ENCODE assay signal across 11 cellular contexts in genomic region chr10:6218692-6219493, GRCh38. TPM values are rescaled to one million over a fixed set of nuclear protein-coding genes. Genes with fewer than 3 reads are reported as not detected.
DNase-seq lines count a peak whose midpoint lies in the region; ATAC-seq and TF ChIP-seq lines count a peak whose summit lies in the region.
"Had no signal": no experiment of that assay in that cellular context is flagged by ENCODE, and none has a peak within 500 bp of the region (broad histone marks: within the 10 kb centered on the region; RNA-seq: fewer than 3 reads in every experiment).

No MANE protein-coding gene starts in this region.

- peaks cover 51% of the 10 kb centered on the region for H3K36me3 Mint-ChIP-seq in MCF 10A (ENCODE audit: insufficient read depth, unreplicated experiment)

- peak overlapping the region; percentile 3 for H3K4me3 Mint-ChIP-seq in MCF 10A (ENCODE audit: unreplicated experiment)
- H3K4me3 Mint-ChIP-seq: activated CD4-positive, alpha-beta T cell treated with anti-CD3 and anti-CD28 coated beads for 36 hours had no signal

- H3K27me3 Mint-ChIP-seq in MCF 10A (ENCODE audit: insufficient read depth, unreplicated experiment): no peaks in the 10 kb centered on the region
- H3K27me3 Mint-ChIP-seq: activated CD4-positive, alpha-beta T cell treated with anti-CD3 and anti-CD28 coated beads for 36 hours had no signal

- H3K36me3 ChIP-seq in mesodermal cell (ENCODE audit: control insufficient read depth, insufficient read depth, low read length): peaks cover 100% of the 10 kb centered on the region

- intact Hi-C loops in MCF 10A (cut with micrococcal nuclease): loop anchor here (5.0 kb wide), 1 partner anchor 183 kb away; no protein-coding TSS in a partner anchor

- H3K27ac Mint-ChIP-seq in MCF 10A (ENCODE audit: low read depth, unreplicated experiment): no peak overlapping the region
- H3K27ac Mint-ChIP-seq: activated CD4-positive, alpha-beta T cell treated with anti-CD3 and anti-CD28 coated beads for 36 hours had no signal

- H3K4me1 ChIP-seq in mesodermal cell (ENCODE audit: control insufficient read depth, insufficient read depth, low read length, poor library complexity, severe bottlenecking): peaks cover 43% of the 10 kb centered on the region

- CTCF ChIA-PET in MCF 10A (lab: Yijun Ruan, JAX): interaction anchor here (0.6 to 1.2 kb wide), 7 partner anchors 14 to 185 kb away, joined by 3 to 6 read pairs (median 3); partner anchors contain the start of gene PFKFB3

- no peak for TF ChIP-seq CTCF in AG09309 (IDR thresholded peaks at IDR 0.05; ENCODE audit: control insufficient read depth, insufficient read depth, low read depth, low read length, missing control alignments)
- no peak for TF ChIP-seq CTCF in MCF 10A (IDR thresholded peaks at IDR 0.05; ENCODE audit: unreplicated experiment)

- BruUV-seq in MCF 10A (replicated peaks; lab: Mats Ljungman, UMichigan): no TSS peak

- peak; percentile 59 for DNase-seq in AG09309 (ENCODE audit: low read depth)
- peak; percentile 88 for DNase-seq in HT1080 (ENCODE audit: low read depth)
- DNase-seq in MCF 10A (ENCODE audit: unreplicated experiment): peak; percentile 87
- DNase-seq in NCI-H446 (lab: John Stamatoyannopoulos, UW): no peak
- DNase-seq in DMS114 treated with DMSO at 0.1 percent for 48 hours (lab: John Stamatoyannopoulos, UW; ENCODE audit: unreplicated experiment): no peak
- DNase-seq: activated CD4-positive, alpha-beta T cell treated with anti-CD3 and anti-CD28 coated beads for 36 hours; foreskin melanocyte; stimulated activated CD4-positive, alpha-beta T cell treated with anti-CD3 and anti-CD28 coated beads, Interleukin-15, amount 100 ng/mL, for 24 hours had no signal

- ATAC-seq in GM19324 (IDR thresholded peaks at IDR 0.05; ENCODE audit: low FRiP score, unreplicated experiment) (no peak), GM19351 (IDR thresholded peaks at IDR 0.05; ENCODE audit: unreplicated experiment) (no peak)
- ATAC-seq: activated CD4-positive, alpha-beta T cell treated with anti-CD3 and anti-CD28 coated beads for 36 hours had no signal

- H3K4me3 ChIP-seq in AG09309 (ENCODE audit: control insufficient read depth, low read depth, low read length) (peak overlapping the region; percentile 4; the same call in 1 of the 2 replicates), mesodermal cell (ENCODE audit: extremely low read depth, insufficient read depth, low read length, poor library complexity, severe bottlenecking) (no peak overlapping the region)

- H3K4me1 Mint-ChIP-seq in MCF 10A (ENCODE audit: insufficient read depth, unreplicated experiment): peaks cover 18% of the 10 kb centered on the region
- H3K4me1 Mint-ChIP-seq: activated CD4-positive, alpha-beta T cell treated with anti-CD3 and anti-CD28 coated beads for 36 hours had no signal

- WGBS in mesodermal cell (ENCODE audit: insufficient coverage in 2 of 2), 2 experiments: 93 to 96% methylated on average over 22 to 24 of the region's 24 CpGs

- no peaks in the 10 kb centered on the region for H3K9me3 ChIP-seq in mesodermal cell (ENCODE audit: control insufficient read depth, low read length)

- H3K27ac ChIP-seq in mesodermal cell (ENCODE audit: low read depth, low read length, severe bottlenecking): peak overlapping the region; percentile 64

- H3K9me3 Mint-ChIP-seq in MCF 10A (ENCODE audit: unreplicated experiment): no peaks in the 10 kb centered on the region

- POLR2A ChIA-PET in MCF 10A (lab: Yijun Ruan, JAX): interaction anchor here (0.7 to 3.2 kb wide), 13 partner anchors 11 to 329 kb away, joined by 3 to 25 read pairs (median 4); partner anchors contain the start of genes ANKRD16, FBH1 and PFKFB3

RNA-seq across cellular contexts. Expression of gene PFKFB3, which starts 16.2 kb away (rescaled TPM):
- 27.3 and 32.0 TPM in 2 replicates for total RNA-seq in HT1080 (2014; rRNA removed; shearing (Covaris generic))
- 31.2 and 34.0 TPM in 2 replicates for polyA plus RNA-seq in HT1080 (2015; cell fraction: cytosol; rRNA removed)
- polyA plus RNA-seq in HT1080 (2015; cell fraction: nucleus; rRNA removed): 37.3 and 39.5 TPM in 2 replicates
- total RNA-seq in MCF 10A (2022): 15.8 and 17.8 TPM in 2 replicates
- 45.8 TPM for polyA plus RNA-seq in mesodermal cell (2013, experiment 1 of 2)
- polyA plus RNA-seq in mesodermal cell (2013, experiment 2 of 2): 40.6 TPM

Comparison
In these comparisons a context has a peak if more than half of its experiments do, and no peak if none do; other contexts are left out.
1. DNase-seq: peak in AG09309 (single experiment), HT1080 (single experiment) and MCF 10A (single experiment); none in NCI-H446 (0 of 2) and DMS114 treated with DMSO at 0.1 percent for 48 hours (single experiment).